In the genomic region with DNA sequence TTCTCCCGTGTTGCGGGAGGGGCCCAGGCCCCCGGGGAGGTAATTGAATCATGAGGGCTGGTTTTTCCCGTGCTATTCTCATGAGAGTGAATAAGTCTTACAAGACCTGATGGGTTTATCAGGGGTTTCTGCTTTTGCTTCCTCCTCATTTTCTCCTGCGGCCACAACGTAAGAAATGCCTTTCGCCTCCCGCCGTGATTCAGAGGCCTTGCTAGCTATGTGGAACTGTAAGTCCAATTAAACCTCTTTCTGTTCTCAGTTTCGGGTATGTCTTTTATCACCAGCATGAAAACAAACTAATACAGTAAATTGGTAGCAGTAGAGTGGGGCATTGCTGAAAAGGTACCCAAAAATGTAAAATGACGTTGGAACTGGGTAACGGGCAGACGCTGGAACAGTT, we compare ENCODE assay signal across 32 cellular contexts.
"Had no signal": no experiment of that assay in that cellular context is flagged by ENCODE, and none has a peak within 500 bp of the region (broad histone marks: within the 10 kb centered on the region; RNA-seq: fewer than 3 reads in every experiment).

No MANE protein-coding gene starts in this region.

- H3K27ac ChIP-seq: PC-9, RWPE1, SJSA1 had no signal

- DNase-seq: Kasumi-1, MG63, NCI-H1048, NCI-H1092 treated with DMSO at 0.1 percent for 48 hours, NCI-H1105 treated with DMSO at 0.1 percent for 48 hours, NCI-H1417, NCI-H1436, NCI-H146, NCI-H1694, NCI-H187, NCI-H1930, NCI-H2029 treated with DMSO at 0.1 percent for 48 hours, NCI-H2081 treated with DMSO at 0.1 percent for 48 hours, NCI-H2107, NCI-H2171, NCI-H226, NCI-H446 treated with DMSO at 0.1 percent for 48 hours, NCI-H510A, NCI-H524, NCI-H526, NCI-H69, NCI-H748 treated with DMSO at 0.1 percent for 48 hours, NCI-H82, PC-9, SHP77, SK-N-SH, SW 1271, T-helper 1 cell had no signal

- H3K27me3 ChIP-seq: MG63, SJSA1 had no signal

- H3K36me3 ChIP-seq: MG63, SJSA1 had no signal

- H3K4me3 ChIP-seq: MG63, PC-9, SJSA1 had no signal

- ATAC-seq: Panc1, Right ventricle myocardium inferior had no signal
